In genomic region chr2:31965094-31965493, GRCh38 we compare ENCODE assay signal across 30 cellular contexts.
"Had no signal": no experiment of that assay in that cellular context is flagged by ENCODE, and none has a peak within 500 bp of the region (broad histone marks: within the 10 kb centered on the region; RNA-seq: fewer than 3 reads in every experiment).

No MANE protein-coding gene starts in this region.

- H3K27me3 Mint-ChIP-seq: naive B cell had no signal

- H3K27ac Mint-ChIP-seq: mesothelial cell of epicardium; nephron; stimulated activated effector memory CD8-positive, alpha-beta T cell treated with anti-CD3 and anti-CD28 coated beads, Interleukin-12 subunit alpha, Interleukin-12 subunit beta, amount 100 ng/mL, for 72 hours had no signal

- H2AFZ ChIP-seq: hepatocyte had no signal

- H3K27ac ChIP-seq: esophagus muscularis mucosa, foreskin keratinocyte, gastroesophageal sphincter, heart left ventricle, hepatocyte, left lung, ovary, right atrium auricular region, sigmoid colon, testis, tibial artery, upper lobe of left lung had no signal

- H3K27me3 ChIP-seq: esophagus muscularis mucosa, foreskin keratinocyte, gastroesophageal sphincter, heart left ventricle, hepatocyte, left lung, ovary, right atrium auricular region, sigmoid colon, testis, tibial artery, upper lobe of left lung had no signal

- H3K9me3 ChIP-seq: esophagus muscularis mucosa, gastroesophageal sphincter, heart left ventricle, left lung, mucosa of descending colon, ovary, right atrium auricular region, sigmoid colon, testis, tibial artery, upper lobe of left lung had no signal

- H3K4me3 ChIP-seq: esophagus muscularis mucosa, gastroesophageal sphincter, heart left ventricle, hepatocyte, left lung, mucosa of descending colon, ovary, right atrium auricular region, sigmoid colon, testis, tibial artery, upper lobe of left lung had no signal

- H3K4me1 ChIP-seq: esophagus muscularis mucosa, foreskin keratinocyte, right atrium auricular region, testis, upper lobe of left lung had no signal

- H3K4me1 Mint-ChIP-seq: nephron had no signal

- FAIRE-seq: colon, endothelial cell of umbilical vein, islet of Langerhans, urothelium cell line had no signal

- H3K36me3 Mint-ChIP-seq: mesothelial cell of epicardium had no signal

- H3K36me3 ChIP-seq: esophagus muscularis mucosa, gastroesophageal sphincter, ovary, right atrium auricular region, sigmoid colon, tibial artery, upper lobe of left lung had no signal

- DNase-seq: dermis blood vessel endothelial cell; effector memory CD4-positive, alpha-beta T cell; foreskin keratinocyte; heart left ventricle; left cardiac atrium; left lung; mesenchymal stem cell; mucosa of descending colon; naive B cell; occipital lobe; ovary; sigmoid colon; stimulated activated CD4-positive, alpha-beta T cell treated with anti-CD3 and anti-CD28 coated beads, Interleukin-2, amount 100 ng/mL, for 24 hours; stimulated activated CD4-positive, alpha-beta T cell treated with anti-CD3 and anti-CD28 coated beads, Interleukin-4, amount 100 ng/mL, for 24 hours; stimulated activated naive CD8-positive, alpha-beta T cell treated with anti-CD3 and anti-CD28 coated beads, Interleukin-15, Interleukin-2, amounts not matched to agents 100 U/mL and 50 U/mL, for 24 hours; substantia nigra; testis; tibial artery; upper lobe of left lung had no signal

- H3K4me2 ChIP-seq: hepatocyte had no signal

- ATAC-seq: foreskin keratinocyte; gastroesophageal sphincter; heart left ventricle; left cardiac atrium; left lung; mucosa of descending colon; stimulated activated effector memory CD8-positive, alpha-beta T cell treated with anti-CD3 and anti-CD28 coated beads, Interleukin-12 subunit alpha, Interleukin-12 subunit beta, amount 100 ng/mL, for 72 hours; stimulated activated naive CD8-positive, alpha-beta T cell treated with anti-CD3 and anti-CD28 coated beads, Interleukin-15, Interleukin-2, amounts not matched to agents 100 U/mL and 50 U/mL, for 24 hours had no signal

- H3K4me3 Mint-ChIP-seq: mesothelial cell of epicardium; nephron; stimulated activated effector memory CD8-positive, alpha-beta T cell treated with anti-CD3 and anti-CD28 coated beads, Interleukin-12 subunit alpha, Interleukin-12 subunit beta, amount 100 ng/mL, for 72 hours had no signal

- H3K9me3 Mint-ChIP-seq: naive B cell; nephron; stimulated activated effector memory CD8-positive, alpha-beta T cell treated with anti-CD3 and anti-CD28 coated beads, Interleukin-12 subunit alpha, Interleukin-12 subunit beta, amount 100 ng/mL, for 72 hours had no signal
